Comparison of ENCODE assay signal across 21 cellular contexts in genomic region chr18:406677-407076, GRCh38.
A peak's percentile ranks its signal among the peaks of the same experiment; 100 is the strongest.
DNase-seq lines count a peak whose midpoint lies in the region; ATAC-seq, FAIRE-seq and TF ChIP-seq lines count a peak whose summit lies in the region.
"Had no signal": no experiment of that assay in that cellular context is flagged by ENCODE, and none has a peak within 500 bp of the region (broad histone marks: within the 10 kb centered on the region; RNA-seq: fewer than 3 reads in every experiment).

No MANE protein-coding gene starts in this region.

- H2BK15ac ChIP-seq in IMR-90 (ENCODE audit: low read depth, low read length): no peak overlapping the region

- peaks cover 12% of the 10 kb centered on the region for H3K4me1 Mint-ChIP-seq in mesothelial cell of epicardium
- no peaks in the 10 kb centered on the region for H3K4me1 Mint-ChIP-seq in activated naive CD4-positive, alpha-beta T cell treated with anti-CD3 and anti-CD28 coated beads for 36 hours (ENCODE audit: low read depth)

- no peak for FAIRE-seq in K562 (lab: Jason Lieb, UNC)
- FAIRE-seq: A549, D721Med, GM12892, H1, HepG2, HTR-8/SVneo had no signal

- peaks cover 43% of the 10 kb centered on the region for H3K36me3 Mint-ChIP-seq in mesothelial cell of epicardium
- H3K36me3 Mint-ChIP-seq in activated naive CD4-positive, alpha-beta T cell treated with anti-CD3 and anti-CD28 coated beads for 36 hours (ENCODE audit: low read depth): no peaks in the 10 kb centered on the region
- H3K36me3 Mint-ChIP-seq: CD8-positive, alpha-beta T cell had no signal

- dilution Hi-C loops in IMR-90 (cut with HindIII; ENCODE audit: low sequenced_read_pairs, unreplicated experiment): no loop called here

- in situ Hi-C loops in IMR-90 (cut with MboI; ENCODE audit: low sequenced_read_pairs) (no loop called here), K562 (cut with MboI) (no loop called here)

- H3K9me3 ChIP-seq in IMR-90 (ENCODE audit: control insufficient read depth, insufficient read depth, low read length): peaks cover 6% of the 10 kb centered on the region
- H3K9me3 ChIP-seq in K562 (replicated peaks; ENCODE audit: control insufficient read depth, insufficient read depth, low read depth, low read length): no peaks in the 10 kb centered on the region
- H3K9me3 ChIP-seq in trophoblast cell (ENCODE audit: insufficient read depth, low read depth, low read length): peaks cover 3% of the 10 kb centered on the region
- H3K9me3 ChIP-seq: A549, HAP-1 had no signal

- no peak overlapping the region for H4K12ac ChIP-seq in trophoblast cell (ENCODE audit: low read depth, low read length)

- peak overlapping the region; percentile 66 for H3K27ac Mint-ChIP-seq in mesothelial cell of epicardium
- no peak overlapping the region for H3K27ac Mint-ChIP-seq in activated naive CD4-positive, alpha-beta T cell treated with anti-CD3 and anti-CD28 coated beads for 36 hours
- H3K27ac Mint-ChIP-seq: CD8-positive, alpha-beta T cell had no signal

- H3K18ac ChIP-seq in IMR-90 (ENCODE audit: low read depth, low read length) (no peak overlapping the region), trophoblast cell (ENCODE audit: low read length) (no peak overlapping the region)

- ATAC-seq in IMR-90 (ENCODE audit: low read depth) (no peak), K562 (no peak), HG03108 (IDR thresholded peaks at IDR 0.05; ENCODE audit: unreplicated experiment) (no peak)
- ATAC-seq: A549; CD8-positive, alpha-beta T cell; HepG2 had no signal

- H3K36me3 ChIP-seq in IMR-90 (ENCODE audit: control insufficient read depth, insufficient read depth, low read length) (no peaks in the 10 kb centered on the region), K562 (ENCODE audit: control insufficient read depth, insufficient read depth, low read length) (no peaks in the 10 kb centered on the region), trophoblast cell (ENCODE audit: control insufficient read depth in 1 of 2, insufficient read depth in 2 of 2, low read length in 2 of 2) (no peaks in the 10 kb centered on the region)
- H3K36me3 ChIP-seq: HAP-1 had no signal

- H3K14ac ChIP-seq in IMR-90 (replicated peaks; ENCODE audit: low read depth, low read length): no peak overlapping the region
- H3K14ac ChIP-seq in trophoblast cell (ENCODE audit: low read length): no peak overlapping the region

- H3K9ac ChIP-seq in IMR-90 (ENCODE audit: low read depth, low read length) (no peak overlapping the region), K562 (ENCODE audit: insufficient read depth in 1 of 2, low read depth in 2 of 2, low read length in 2 of 2) (no peak overlapping the region), trophoblast cell (ENCODE audit: low read length) (peak overlapping the region; percentile 27)

- H3K56ac ChIP-seq in IMR-90 (ENCODE audit: extremely low read depth, insufficient read depth, low read length): no peak overlapping the region

- H3K79me2 ChIP-seq in K562 (ENCODE audit: control insufficient read depth, insufficient read depth, low read length): no peaks in the 10 kb centered on the region
- no peaks in the 10 kb centered on the region for H3K79me2 ChIP-seq in trophoblast cell (ENCODE audit: control insufficient read depth, insufficient read depth, low read length, poor library complexity)

- H3K27ac ChIP-seq in IMR-90 (ENCODE audit: insufficient read depth, low read length) (no peak overlapping the region), K562 (ENCODE audit: extremely low read depth, low read depth, low read length) (no peak overlapping the region), trophoblast cell (ENCODE audit: low read depth, low read length) (no peak overlapping the region)
- H3K27ac ChIP-seq: A549 had no signal

- TF ChIP-seq CTCF in IMR-90 (conservative IDR thresholded peaks at IDR 0.05; ENCODE audit: low read depth, low read length) (no peak), K562 (IDR thresholded peaks at IDR 0.05 in 2 of 3, conservative IDR thresholded peaks at IDR 0.05 in 1 of 3; ENCODE audit: insufficient read depth in 2 of 3, low read depth in 1 of 3, low read length in 3 of 3) (no peak), mesothelial cell of epicardium (IDR thresholded peaks at IDR 0.05; ENCODE audit: unreplicated experiment) (no peak)

- no peak overlapping the region for H2BK12ac ChIP-seq in trophoblast cell (ENCODE audit: low read length)

- TF ChIP-seq EP300 in K562 (IDR thresholded peaks at IDR 0.05; ENCODE audit: low read length): no peak

- H3K79me1 ChIP-seq in IMR-90 (ENCODE audit: low read depth in 1 of 2, low read length in 2 of 2) (no peaks in the 10 kb centered on the region), trophoblast cell (ENCODE audit: low read length) (no peaks in the 10 kb centered on the region)

- no peak overlapping the region for H4K8ac ChIP-seq in IMR-90 (ENCODE audit: low read depth in 2 of 2, low read length in 2 of 2)
- H4K8ac ChIP-seq in trophoblast cell (ENCODE audit: low read depth, low read length): no peak overlapping the region

- H3K9me1 ChIP-seq in IMR-90 (ENCODE audit: insufficient read depth, low read length): no peaks in the 10 kb centered on the region
- no peaks in the 10 kb centered on the region for H3K9me1 ChIP-seq in K562 (ENCODE audit: control insufficient read depth, insufficient read depth, low read length)

- BruUV-seq in IMR-90 (replicated peaks; lab: Mats Ljungman, UMichigan) (no TSS peak), K562 (replicated peaks; lab: Mats Ljungman, UMichigan) (no TSS peak)

- no peaks in the 10 kb centered on the region for H3K27me3 Mint-ChIP-seq in mesothelial cell of epicardium (ENCODE audit: low read depth)
- H3K27me3 Mint-ChIP-seq in activated naive CD4-positive, alpha-beta T cell treated with anti-CD3 and anti-CD28 coated beads for 36 hours (ENCODE audit: low read depth): peaks cover 9% of the 10 kb centered on the region

- H3K4me3 ChIP-seq in IMR-90 (ENCODE audit: insufficient read depth, low read depth, low read length) (no peak overlapping the region), K562 (no peak overlapping the region), trophoblast cell (ENCODE audit: low read depth, low read length) (no peak overlapping the region)
- H3K4me3 ChIP-seq: A549, HAP-1 had no signal

- H2AFZ ChIP-seq in IMR-90 (replicated peaks; ENCODE audit: low read length, poor library complexity) (peak overlapping the region; percentile 65), K562 (ENCODE audit: low read depth, low read length) (no peak overlapping the region), trophoblast cell (ENCODE audit: insufficient read depth, low read length, poor library complexity) (no peak overlapping the region)

- TF ChIP-seq POLR2A in IMR-90 (IDR thresholded peaks at IDR 0.05; ENCODE audit: low read depth, low read length): no peak
- TF ChIP-seq POLR2A in K562 (conservative IDR thresholded peaks at IDR 0.05): no peak

- H3K4me3 Mint-ChIP-seq in mesothelial cell of epicardium: no peak overlapping the region
- no peak overlapping the region for H3K4me3 Mint-ChIP-seq in activated naive CD4-positive, alpha-beta T cell treated with anti-CD3 and anti-CD28 coated beads for 36 hours
- H3K4me3 Mint-ChIP-seq: CD14-positive monocyte; CD8-positive, alpha-beta T cell had no signal

- CTCF ChIA-PET in IMR-90 (lab: Yijun Ruan, JAX): no interaction called here
- CTCF ChIA-PET in K562 (lab: Yijun Ruan, JAX; ENCODE audit: low intra/inter-chr PET ratio): no interaction called here
- CTCF ChIA-PET in activated naive CD4-positive, alpha-beta T cell treated with anti-CD3 and anti-CD28 coated beads for 36 hours (lab: Charles Lee): no interaction called here

- no peak overlapping the region for H2AK9ac ChIP-seq in IMR-90 (replicated peaks; ENCODE audit: low read depth, low read length, poor library complexity)

- no peak overlapping the region for H4K5ac ChIP-seq in IMR-90 (ENCODE audit: low read depth, low read length)

- 27% methylated on average over 2 of the region's 6 CpGs; no CpG with 5 or more reads in 1 of the 2 experiments for WGBS in IMR-90 (ENCODE audit: extremely low coverage in 2 of 2, insufficient read length in 1 of 2), 2 experiments
- WGBS in K562 (ENCODE audit: insufficient coverage, low coverage, missing lambda C conversion rate): 4% methylated on average over 6 of the region's 6 CpGs
- WGBS in trophoblast cell (ENCODE audit: extremely low coverage, insufficient coverage, insufficient read length): no CpG with 5 or more reads among the region's 6 CpGs

- peaks cover 30% of the 10 kb centered on the region for H3K9me3 Mint-ChIP-seq in mesothelial cell of epicardium
- H3K9me3 Mint-ChIP-seq in activated naive CD4-positive, alpha-beta T cell treated with anti-CD3 and anti-CD28 coated beads for 36 hours: peaks cover 8% of the 10 kb centered on the region

- H2BK120ac ChIP-seq in IMR-90 (ENCODE audit: low read depth, low read length): no peak overlapping the region
- H2BK120ac ChIP-seq in trophoblast cell (ENCODE audit: insufficient read depth, low read length, poor library complexity): no peak overlapping the region

- H2BK5ac ChIP-seq in IMR-90 (ENCODE audit: low read depth, low read length, poor library complexity, severe bottlenecking) (no peak overlapping the region), trophoblast cell (ENCODE audit: low read depth, low read length, poor library complexity) (no peak overlapping the region)

- H3K23ac ChIP-seq in IMR-90 (ENCODE audit: low read depth, low read length) (no peak overlapping the region), trophoblast cell (ENCODE audit: low read length) (no peak overlapping the region)

- 0 out of 2 replicates have a peak overlapping the region, but pooled peaks have one; percentile 23 for H2BK20ac ChIP-seq in IMR-90 (ENCODE audit: low read depth, low read length)

- no peaks in the 10 kb centered on the region for H3K27me3 ChIP-seq in IMR-90 (ENCODE audit: control insufficient read depth, insufficient read depth, low read length)
- peaks cover 13 to 29% of the 10 kb centered on the region in 2 experiments for H3K27me3 ChIP-seq in K562 (ENCODE audit: control insufficient read depth in 2 of 2, insufficient read depth in 2 of 2, low read length in 2 of 2)
- no peaks in the 10 kb centered on the region for H3K27me3 ChIP-seq in trophoblast cell (ENCODE audit: insufficient read depth, low read length)

- POLR2A ChIA-PET in IMR-90 (lab: Charles Lee; ENCODE audit: unreplicated experiment) (no interaction called here), K562 (lab: Yijun Ruan, JAX) (no interaction called here)

- H2AK5ac ChIP-seq in IMR-90 (ENCODE audit: low read depth, low read length): no peak overlapping the region
- no peak overlapping the region for H2AK5ac ChIP-seq in trophoblast cell (ENCODE audit: low read length)

- H3K4me2 ChIP-seq in IMR-90 (ENCODE audit: low read depth, low read length): no peak overlapping the region
- no peak overlapping the region for H3K4me2 ChIP-seq in K562 (ENCODE audit: insufficient read depth, low read length)
- no peak overlapping the region for H3K4me2 ChIP-seq in trophoblast cell (ENCODE audit: low read length)
- H3K4me2 ChIP-seq: A549 had no signal

- intact Hi-C loops in IMR-90 (cut with micrococcal nuclease) (no loop called here), K562 (cut with micrococcal nuclease) (no loop called here)
- intact Hi-C loops in activated naive CD4-positive, alpha-beta T cell treated with anti-CD3 and anti-CD28 coated beads for 36 hours (cut with micrococcal nuclease): no loop called here

- TF ChIP-seq RAD21 in IMR-90 (IDR thresholded peaks at IDR 0.05; ENCODE audit: low read length) (no peak), K562 (CRISPR knock-in tag; conservative IDR thresholded peaks at IDR 0.05 in 1 of 2, IDR thresholded peaks at IDR 0.05 in 1 of 2) (no peak)

- no peak for DNase-seq in IMR-90
- DNase-seq in K562 (ENCODE audit: extremely low read depth in 1 of 4, low spot score in 3 of 4): no peak
- no peak for DNase-seq in mesothelial cell of epicardium (ENCODE audit: low spot score in 2 of 2, unreplicated experiment in 2 of 2)
- no peak for DNase-seq in trophoblast cell
- DNase-seq in activated CD8-positive, alpha-beta memory T cell treated with anti-CD3 and anti-CD28 coated beads, Interleukin-2, amount 50 U/mL, for 48 hours: no peak
- no peak for DNase-seq in retina
- DNase-seq in activated naive CD4-positive, alpha-beta T cell treated with anti-CD3 and anti-CD28 coated beads for 36 hours: no peak
- DNase-seq: CD8-positive, alpha-beta T cell; COR-L47; DMS153; DND-41; GDM1 had no signal

- H4K91ac ChIP-seq in IMR-90 (ENCODE audit: insufficient read depth, low read depth, low read length) (no peak overlapping the region), trophoblast cell (ENCODE audit: low read depth, low read length) (no peak overlapping the region)

- H3K4ac ChIP-seq in IMR-90 (ENCODE audit: low read depth, low read length): no peak overlapping the region
- no peak overlapping the region for H3K4ac ChIP-seq in trophoblast cell (ENCODE audit: low read depth, low read length)

- H3K4me1 ChIP-seq in IMR-90 (ENCODE audit: control insufficient read depth, insufficient read depth, low read length) (no peaks in the 10 kb centered on the region), K562 (replicated peaks in 1 of 2; ENCODE audit: control insufficient read depth in 2 of 2, insufficient read depth in 2 of 2, low read length in 2 of 2) (no peaks in the 10 kb centered on the region), trophoblast cell (ENCODE audit: control insufficient read depth in 1 of 2, insufficient read depth in 2 of 2, low read length in 2 of 2) (no peaks in the 10 kb centered on the region)
- H3K4me1 ChIP-seq: A549, HAP-1 had no signal

- H4K20me1 ChIP-seq in IMR-90 (ENCODE audit: insufficient read depth, low read length) (no peaks in the 10 kb centered on the region), K562 (replicated peaks; ENCODE audit: control insufficient read depth, insufficient read depth, low read length) (no peaks in the 10 kb centered on the region)
